In the genomic region with DNA sequence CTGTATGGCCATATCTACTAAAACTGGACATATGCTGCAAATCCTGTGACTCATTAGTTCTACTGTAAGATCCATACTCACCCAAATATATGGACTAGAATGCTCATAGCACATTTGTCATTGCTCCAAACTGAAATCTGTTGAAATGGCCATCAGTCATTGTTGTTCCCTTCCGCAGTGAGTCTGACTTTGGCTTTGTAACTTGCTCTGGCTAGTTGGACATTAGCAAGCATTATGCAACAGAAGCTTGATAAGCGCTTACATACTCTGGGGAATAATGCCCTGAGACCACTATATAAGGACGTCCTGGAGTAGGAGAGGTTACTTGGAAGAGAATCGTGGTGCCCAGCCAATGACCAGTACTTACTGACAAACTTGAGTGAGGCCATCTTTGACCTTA, we compare ENCODE assay signal across 17 cellular contexts. TPM values are rescaled to one million over a fixed set of nuclear protein-coding genes. Genes with fewer than 3 reads are reported as not detected.
DNase-seq lines count a peak whose midpoint lies in the region; ATAC-seq and TF ChIP-seq lines count a peak whose summit lies in the region.
"Had no signal": no experiment of that assay in that cellular context is flagged by ENCODE, and none has a peak within 500 bp of the region (broad histone marks: within the 10 kb centered on the region; RNA-seq: fewer than 3 reads in every experiment).

No MANE protein-coding gene starts in this region.

- TF ChIP-seq POLR2A in adrenal gland (IDR thresholded peaks at IDR 0.05) (no peak), right lobe of liver (IDR thresholded peaks at IDR 0.05) (no peak), spleen (IDR thresholded peaks at IDR 0.05) (no peak), thyroid gland (IDR thresholded peaks at IDR 0.05) (no peak), testis (IDR thresholded peaks at IDR 0.05) (no peak)

- no peak overlapping the region for H3K27ac ChIP-seq in right cardiac atrium (ENCODE audit: low read length)
- H3K27ac ChIP-seq in left ventricle myocardium inferior (replicated peaks) = no peak overlapping the region
- peak overlapping the region in 3 of 5 donors; percentile 56 to 69 (median 66) for H3K27ac ChIP-seq in adrenal gland
- H3K27ac ChIP-seq in right lobe of liver = peak overlapping the region; percentile 24 to 76 (median 68)
- peak overlapping the region in 4 of 8 donors; percentile 41 to 67 (median 54) for H3K27ac ChIP-seq in spleen
- no peak overlapping the region for H3K27ac ChIP-seq in thyroid gland
- H3K27ac ChIP-seq in testis = peak overlapping the region in 1 of 2 donors; percentile 80
- H3K27ac ChIP-seq: PC-9 had no signal

- intact Hi-C loops in right cardiac atrium (cut with DNase I) (no loop called here), left ventricle myocardium inferior (cut with micrococcal nuclease) (no loop called here), adrenal gland (cut with DNase I) (loop anchor here in 1 of 2 donors (10.0 kb wide), 1 partner anchor 49 kb away; no protein-coding TSS in a partner anchor), right lobe of liver (cut with DNase I) (no loop called here), spleen (cut with DNase I; ENCODE audit: low total_unique reads) (no loop called here), thyroid gland (cut with DNase I) (no loop called here), testis (cut with DNase I; ENCODE audit: low total_unique reads) (no loop called here)

- DNase-seq in right cardiac atrium (no peak), left ventricle myocardium inferior (no peak), adrenal gland (no peak), right lobe of liver (no peak), spleen (no peak), thyroid gland (no peak), testis (no peak), NCI-H1436 treated with DMSO at 0.1 percent for 48 hours (lab: John Stamatoyannopoulos, UW) (no peak)
- DNase-seq: CD4-positive, CD25-positive, alpha-beta regulatory T cell; DMS53; HFFc6; NCI-H1048; NCI-H146; NCI-H2081; NCI-H774; PC-9 had no signal

- H3K36me3 ChIP-seq in left ventricle myocardium inferior (peaks cover 17% of the 10 kb centered on the region), adrenal gland (replicated peaks in 1 of 2) (no peaks in the 10 kb centered on the region), right lobe of liver (no peaks in the 10 kb centered on the region), spleen (peaks cover 0 to 22% (median 4%) of the 10 kb centered on the region in 6 donors), thyroid gland (no peaks in the 10 kb centered on the region), testis (ENCODE audit: low read depth, missing control alignments) (no peaks in the 10 kb centered on the region)

- TF ChIP-seq CTCF in left ventricle myocardium inferior (IDR thresholded peaks at IDR 0.05; ENCODE audit: borderline replicate concordance) (no peak), adrenal gland (IDR thresholded peaks at IDR 0.05) (no peak), right lobe of liver (IDR thresholded peaks at IDR 0.05) (no peak), spleen (IDR thresholded peaks at IDR 0.05 in 8 of 11, conservative IDR thresholded peaks at IDR 0.05 in 3 of 11) (no peak), thyroid gland (IDR thresholded peaks at IDR 0.05) (no peak), testis (IDR thresholded peaks at IDR 0.05) (no peak)

- H3K27me3 ChIP-seq in right cardiac atrium (ENCODE audit: control insufficient read depth, insufficient read depth) = no peaks in the 10 kb centered on the region
- H3K27me3 ChIP-seq in left ventricle myocardium inferior (ENCODE audit: low read depth) = no peaks in the 10 kb centered on the region
- no peaks in the 10 kb centered on the region for H3K27me3 ChIP-seq in adrenal gland
- no peaks in the 10 kb centered on the region for H3K27me3 ChIP-seq in right lobe of liver
- H3K27me3 ChIP-seq in spleen (replicated peaks in 1 of 7) = no peaks in the 10 kb centered on the region
- H3K27me3 ChIP-seq in thyroid gland = no peaks in the 10 kb centered on the region
- H3K27me3 ChIP-seq in testis = no peaks in the 10 kb centered on the region

- peak; percentile 49 to 86 for ATAC-seq in right cardiac atrium
- peak; percentile 87 to 92 (median 89) for ATAC-seq in right lobe of liver

- H3K4me3 ChIP-seq in right cardiac atrium (ENCODE audit: low read length) (no peak overlapping the region), left ventricle myocardium inferior (no peak overlapping the region), adrenal gland (no peak overlapping the region), right lobe of liver (peak overlapping the region in 1 of 3 donors; percentile 3), spleen (no peak overlapping the region), thyroid gland (replicated peaks in 1 of 3) (no peak overlapping the region), testis (no peak overlapping the region)
- H3K4me3 ChIP-seq: PC-9, SK-N-MC had no signal

- WGBS in right cardiac atrium = 73% methylated on average over 4 of the region's 4 CpGs
- 59 to 72% (median 70%) methylated on average over 3 to 4 of the region's 4 CpGs for WGBS in adrenal gland, 4 donors
- 19% methylated on average over 4 of the region's 4 CpGs for WGBS in right lobe of liver (ENCODE audit: insufficient coverage, low coverage, low lambda C conversion rate, missing lambda C conversion rate)
- 53 to 94% (median 81%) methylated on average over 4 of the region's 4 CpGs for WGBS in spleen, 5 donors
- WGBS in thyroid gland, 2 donors = 88 to 98% methylated on average over 4 of the region's 4 CpGs
- 78 to 84% methylated on average over 4 of the region's 4 CpGs for WGBS in testis, 2 donors

- H3K4me1 ChIP-seq in right cardiac atrium (ENCODE audit: control insufficient read depth, insufficient read depth, low read length) = no peaks in the 10 kb centered on the region
- H3K4me1 ChIP-seq in left ventricle myocardium inferior = peaks cover 4% of the 10 kb centered on the region
- H3K4me1 ChIP-seq in adrenal gland (replicated peaks in 1 of 2) = peaks cover 45 to 75% of the 10 kb centered on the region in 2 donors
- peaks cover 0 to 27% (median 5%) of the 10 kb centered on the region in 4 donors for H3K4me1 ChIP-seq in right lobe of liver
- peaks cover 0 to 18% (median 0%) of the 10 kb centered on the region in 6 donors for H3K4me1 ChIP-seq in spleen
- peaks cover 0 to 11% of the 10 kb centered on the region in 2 donors for H3K4me1 ChIP-seq in thyroid gland
- peaks cover 43% of the 10 kb centered on the region for H3K4me1 ChIP-seq in testis

- no peaks in the 10 kb centered on the region for H3K9me3 ChIP-seq in right cardiac atrium (ENCODE audit: control insufficient read depth, low read length)
- peaks cover 24% of the 10 kb centered on the region for H3K9me3 ChIP-seq in left ventricle myocardium inferior (replicated peaks)
- H3K9me3 ChIP-seq in adrenal gland (replicated peaks in 1 of 3) = peaks cover 0 to 4% (median 0%) of the 10 kb centered on the region in 3 donors
- no peaks in the 10 kb centered on the region for H3K9me3 ChIP-seq in right lobe of liver
- H3K9me3 ChIP-seq in spleen = peaks cover 6 to 33% (median 28%) of the 10 kb centered on the region in 8 donors
- no peaks in the 10 kb centered on the region for H3K9me3 ChIP-seq in thyroid gland
- no peaks in the 10 kb centered on the region for H3K9me3 ChIP-seq in testis

RNA-seq across cellular contexts. Expression of gene KIAA1958, which starts 9.0 kb away (rescaled TPM):
- total RNA-seq in right cardiac atrium (1 to 10 TPM; 3.1 to 4.4 (median 3.7) TPM), left ventricle myocardium inferior (5.6 TPM), adrenal gland (10 to 100 TPM; 17.0 to 67.2 (median 39.9) TPM), right lobe of liver (1 to 10 TPM; 5.7 to 8.1 (median 7.0) TPM), spleen (10 to 100 TPM in 1 of 7 donors, 1 to 10 TPM in 6; 4.9 to 11.9 (median 7.9) TPM), thyroid gland (10 to 100 TPM in 2 of 4 donors, 1 to 10 TPM in 2; 8.3 to 11.2 (median 9.6) TPM), testis (10 to 100 TPM; 66.5 to 74.8 TPM)
- polyA plus RNA-seq in right cardiac atrium (0.66 TPM), adrenal gland (10 to 100 TPM in 1 of 3 donors, 1 to 10 TPM in 2; 3.5 to 11.6 (median 7.3) TPM), spleen (under 1 TPM; 0.39 to 0.53 (median 0.51) TPM), testis (ENCODE audit: insufficient read depth, low read depth, low replicate concordance) (14.5 TPM)

Comparison
In these comparisons a context has a peak if more than half of its experiments do, and no peak if none do; other contexts are left out.
1. H3K27ac ChIP-seq: peak in adrenal gland (3 of 5) and right lobe of liver (3 of 3); none in right cardiac atrium (single experiment), left ventricle myocardium inferior (single experiment) and thyroid gland (0 of 3).